Comparison of ENCODE assay signal across 24 cellular contexts in the genomic region with DNA sequence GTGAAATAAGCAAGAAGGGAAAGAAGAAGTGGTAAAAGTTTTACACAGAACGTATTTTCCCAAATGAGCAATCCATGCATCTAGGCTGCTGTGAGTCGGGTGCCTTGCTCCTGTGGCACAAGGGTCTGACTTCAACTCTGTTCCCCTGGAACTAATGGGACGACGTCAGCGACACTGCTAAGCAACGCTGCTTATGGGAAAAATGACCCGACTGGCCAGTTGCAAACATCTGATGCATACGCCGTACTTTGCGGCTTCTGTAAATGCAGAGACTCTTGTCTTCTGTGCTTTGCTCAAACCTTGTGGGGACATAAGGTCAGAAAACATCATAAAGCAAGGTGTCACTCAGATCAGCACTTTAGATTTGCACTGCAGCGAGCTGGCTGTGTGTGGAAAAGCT.
"Had no signal": no experiment of that assay in that cellular context is flagged by ENCODE, and none has a peak within 500 bp of the region (broad histone marks: within the 10 kb centered on the region; RNA-seq: fewer than 3 reads in every experiment).

No MANE protein-coding gene starts in this region.

- H3K36me3 ChIP-seq: gastrocnemius medialis, pancreas, right lobe of liver, thoracic aorta, tibial nerve, upper lobe of left lung had no signal

- ATAC-seq: effector memory CD8-positive, alpha-beta T cell; gastrocnemius medialis; heart left ventricle; left colon; left ventricle myocardium superior; lower lobe of right lung; naive thymus-derived CD8-positive, alpha-beta T cell; pancreas; right lobe of liver; stimulated activated naive B cell treated with anti-CD40 and anti-IgM and Interleukin-4, amounts not matched to agents 10 μg/mL and 1 μg/mL and 100 μg/mL, for 72 hours had no signal

- H3K9me3 ChIP-seq: gastrocnemius medialis, heart left ventricle, lower lobe of right lung, pancreas, right lobe of liver, thoracic aorta, tibial nerve, upper lobe of left lung had no signal

- H3K27ac ChIP-seq: gastrocnemius medialis, heart left ventricle, hepatocyte, lower lobe of right lung, pancreas, right lobe of liver, thoracic aorta, tibial nerve, upper lobe of left lung had no signal

- H3K4me3 ChIP-seq: gastrocnemius medialis, heart left ventricle, hepatocyte, lower lobe of right lung, pancreas, right lobe of liver, thoracic aorta, tibial nerve, upper lobe of left lung had no signal

- H3K4me1 ChIP-seq: gastrocnemius medialis, heart left ventricle, lower lobe of right lung, pancreas, right lobe of liver had no signal

- H3K27me3 ChIP-seq: gastrocnemius medialis, heart left ventricle, hepatocyte, pancreas, right lobe of liver, tibial nerve, upper lobe of left lung had no signal

- H2AFZ ChIP-seq: hepatocyte had no signal

- DNase-seq: cortex of kidney; effector memory CD8-positive, alpha-beta T cell; erythroblast; foreskin fibroblast; gastrocnemius medialis; heart left ventricle; islet precursor cell; kidney glomerular epithelial cell; left colon; left ventricle myocardium superior; lower lobe of right lung; naive thymus-derived CD8-positive, alpha-beta T cell; nephron progenitor cell; occipital lobe; pancreas; right lobe of liver; small intestine; stimulated activated CD4-positive, alpha-beta T cell treated with anti-CD3 and anti-CD28 coated beads, Interleukin-15, amount 100 ng/mL, for 24 hours; stimulated activated CD4-positive, alpha-beta T cell treated with anti-CD3 and anti-CD28 coated beads, Interleukin-2, amount 100 ng/mL, for 48 hours; stimulated activated naive B cell treated with anti-CD40 and anti-IgM and Interleukin-4, amounts not matched to agents 10 μg/mL and 1 μg/mL and 100 μg/mL, for 72 hours; upper lobe of left lung had no signal

- H3K79me2 ChIP-seq: hepatocyte had no signal

- H3K4me2 ChIP-seq: hepatocyte had no signal
